Comparison of ENCODE assay signal across 8 cellular contexts in genomic region chr7:120951309-120951706, GRCh38. TPM values are rescaled to one million over a fixed set of nuclear protein-coding genes. Genes with fewer than 3 reads are reported as not detected.
DNase-seq lines count a peak whose midpoint lies in the region; ATAC-seq and TF ChIP-seq lines count a peak whose summit lies in the region.

No MANE protein-coding gene starts in this region.

- peaks cover 21% of the 10 kb centered on the region for H3K4me1 Mint-ChIP-seq in mesothelial cell of epicardium

- no peaks in the 10 kb centered on the region for H3K9me3 ChIP-seq in heart left ventricle
- H3K9me3 ChIP-seq in mammary epithelial cell (replicated peaks; ENCODE audit: insufficient read depth, low read length), result no peaks in the 10 kb centered on the region

- WGBS in heart left ventricle, 4 donors, result 4 to 7% (median 5%) methylated on average over 8 of the region's 8 CpGs
- WGBS in mammary epithelial cell (ENCODE audit: low coverage, missing lambda C conversion rate), result 3% methylated on average over 7 of the region's 8 CpGs
- WGBS in urinary bladder, result 6% methylated on average over 8 of the region's 8 CpGs

- ATAC-seq in heart left ventricle, result peak in 1 of 4 donors; percentile 50
- no peak for ATAC-seq in Right ventricle myocardium superior (ENCODE audit: poor library complexity)

- intact Hi-C loops in heart left ventricle (cut with DNase I), result loop anchor here in 3 of 10 donors (2.0 to 5.0 kb wide), 2 partner anchors 93 to 94 kb away; partner anchors contain the start of gene TSPAN12 (in 3 of the 3)
- intact Hi-C loops in Right ventricle myocardium superior (cut with DNase I), result no loop called here
- intact Hi-C loops in mammary epithelial cell (cut with micrococcal nuclease), result loop anchor here (5.0 kb wide), 2 partner anchors 94 to 549 kb away; partner anchors contain the start of gene TSPAN12

- DNase-seq in heart left ventricle, result no peak
- no peak for DNase-seq in Right ventricle myocardium superior
- no peak for DNase-seq in mammary epithelial cell
- no peak for DNase-seq in mesothelial cell of epicardium (ENCODE audit: low spot score in 2 of 2, unreplicated experiment in 2 of 2)
- DNase-seq in stimulated activated CD4-positive, alpha-beta T cell treated with anti-CD3 and anti-CD28 coated beads, Interleukin-1b, Interleukin-23, amount 100 ng/mL, for 48 hours, result no peak
- no peak for DNase-seq in NCI-H774 (lab: John Stamatoyannopoulos, UW)
- no peak for DNase-seq in NCI-H2196 (lab: John Stamatoyannopoulos, UW; ENCODE audit: unreplicated experiment)

- H3K4me3 Mint-ChIP-seq in mesothelial cell of epicardium, result peak overlapping the region; percentile 88

- H3K4me3 ChIP-seq in heart left ventricle (peak overlapping the region; percentile 53 to 79 (median 72)), mammary epithelial cell (replicated peaks in 1 of 3; ENCODE audit: insufficient read depth in 1 of 3, low read depth in 2 of 3, low read length in 3 of 3) (peak overlapping the region; percentile 55 to 86 (median 79)), urinary bladder (ENCODE audit: low read depth, low read length) (peak overlapping the region; percentile 51)

- H3K27me3 ChIP-seq in heart left ventricle, result no peaks in the 10 kb centered on the region
- H3K27me3 ChIP-seq in mammary epithelial cell (ENCODE audit: insufficient read depth, low read length), result no peaks in the 10 kb centered on the region

- H3K9ac ChIP-seq in mammary epithelial cell (ENCODE audit: insufficient read depth, low read length), result peak overlapping the region; percentile 21

- H3K4me1 ChIP-seq in heart left ventricle (peaks cover 6 to 27% (median 20%) of the 10 kb centered on the region in 12 donors), mammary epithelial cell (ENCODE audit: insufficient read depth, low read length) (peaks cover 12% of the 10 kb centered on the region), urinary bladder (ENCODE audit: insufficient read depth) (no peaks in the 10 kb centered on the region)

- peaks cover 8% of the 10 kb centered on the region for H3K36me3 Mint-ChIP-seq in mesothelial cell of epicardium

- H4K20me1 ChIP-seq in mammary epithelial cell (ENCODE audit: insufficient read depth, low read length), result no peaks in the 10 kb centered on the region

- peak overlapping the region; percentile 86 for H3K4me2 ChIP-seq in mammary epithelial cell (ENCODE audit: insufficient read depth, low read depth, low read length)

- in situ Hi-C loops in mammary epithelial cell (cut with MboI; ENCODE audit: low sequenced_read_pairs in 2 of 2), result no loop called here

- no peaks in the 10 kb centered on the region for H3K27me3 Mint-ChIP-seq in mesothelial cell of epicardium (ENCODE audit: low read depth)

- H3K27ac Mint-ChIP-seq in mesothelial cell of epicardium, result peak overlapping the region; percentile 99

- H3K9me3 Mint-ChIP-seq in mesothelial cell of epicardium, result no peaks in the 10 kb centered on the region

- BruUV-seq in mammary epithelial cell (replicated peaks; lab: Mats Ljungman, UMichigan), result no TSS peak

- H3K36me3 ChIP-seq in heart left ventricle (peaks cover 0 to 45% (median 33%) of the 10 kb centered on the region in 9 donors), mammary epithelial cell (ENCODE audit: insufficient read depth, low read length) (peaks cover 15% of the 10 kb centered on the region), urinary bladder (ENCODE audit: insufficient read depth) (peaks cover 2% of the 10 kb centered on the region)

- no peak for TF ChIP-seq CTCF in heart left ventricle (IDR thresholded peaks at IDR 0.05)
- TF ChIP-seq CTCF in mammary epithelial cell (conservative IDR thresholded peaks at IDR 0.05 in 1 of 2, IDR thresholded peaks at IDR 0.05 in 1 of 2; ENCODE audit: extremely low read depth in 1 of 2, insufficient read depth in 1 of 2, low read depth in 1 of 2, low read length in 2 of 2), result no peak
- TF ChIP-seq CTCF in mesothelial cell of epicardium (IDR thresholded peaks at IDR 0.05; ENCODE audit: unreplicated experiment), result no peak

- H3K27ac ChIP-seq in heart left ventricle (peak overlapping the region; percentile 65 to 98 (median 96)), mammary epithelial cell (ENCODE audit: insufficient read depth, low read depth, low read length) (no peak overlapping the region), urinary bladder (ENCODE audit: low read depth) (peak overlapping the region; percentile 25)

- CTCF ChIA-PET in mammary epithelial cell (lab: Charles Lee; ENCODE audit: low non-redundant PET), result interaction anchor here (0.6 kb wide), 1 partner anchor 287 kb away, joined by 9 read pairs; no protein-coding TSS in a partner anchor

- dilution Hi-C loops in mammary epithelial cell (cut with HindIII; ENCODE audit: low sequenced_read_pairs), result no loop called here

- H3K79me2 ChIP-seq in mammary epithelial cell (ENCODE audit: insufficient read depth, low read length), result peaks cover 16% of the 10 kb centered on the region

- TF ChIP-seq POLR2A in heart left ventricle (IDR thresholded peaks at IDR 0.05), result no peak

- H2AFZ ChIP-seq in mammary epithelial cell (ENCODE audit: low read depth, low read length), result peak overlapping the region; percentile 86

RNA-seq across cellular contexts. Expression of gene ING3, which starts 0.7 kb away (rescaled TPM):
- total RNA-seq in heart left ventricle (10 to 100 TPM in 8 of 9 donors, 1 to 10 TPM in 1; 9.3 to 16.0 (median 13.3) TPM), Right ventricle myocardium superior (11.1 TPM), mammary epithelial cell (10 to 100 TPM; 11.7 TPM), mesothelial cell of epicardium (19.2 to 22.7 TPM (median 20.2 TPM) in 3 replicates), urinary bladder (38.2 TPM)
- polyA plus RNA-seq in heart left ventricle (1 to 10 TPM; 5.4 to 9.6 TPM), mammary epithelial cell (7.3 TPM), urinary bladder (11.3 TPM)
- polyA minus RNA-seq in mammary epithelial cell, result 4.1 TPM

RNA-seq across cellular contexts. Expression of gene CPED1, which starts 37.2 kb away (rescaled TPM):
- total RNA-seq in heart left ventricle, result 10 to 100 TPM; 19.6 to 51.2 (median 27.5) TPM
- 1 to 10 TPM; 3.6 to 9.7 TPM for polyA plus RNA-seq in heart left ventricle
- 26.2 TPM for total RNA-seq in Right ventricle myocardium superior
- 1 to 10 TPM; 1.7 to 2.0 TPM for total RNA-seq in mammary epithelial cell
- polyA plus RNA-seq in mammary epithelial cell, result 1.1 TPM
- polyA minus RNA-seq in mammary epithelial cell, result 1.1 TPM
- 23.9 to 26.4 TPM (median 25.6 TPM) in 3 replicates for total RNA-seq in mesothelial cell of epicardium
- 78.4 TPM for total RNA-seq in urinary bladder
- polyA plus RNA-seq in urinary bladder, result 33.4 TPM
